Comparison of ENCODE assay signal across 23 cellular contexts in the genomic region with DNA sequence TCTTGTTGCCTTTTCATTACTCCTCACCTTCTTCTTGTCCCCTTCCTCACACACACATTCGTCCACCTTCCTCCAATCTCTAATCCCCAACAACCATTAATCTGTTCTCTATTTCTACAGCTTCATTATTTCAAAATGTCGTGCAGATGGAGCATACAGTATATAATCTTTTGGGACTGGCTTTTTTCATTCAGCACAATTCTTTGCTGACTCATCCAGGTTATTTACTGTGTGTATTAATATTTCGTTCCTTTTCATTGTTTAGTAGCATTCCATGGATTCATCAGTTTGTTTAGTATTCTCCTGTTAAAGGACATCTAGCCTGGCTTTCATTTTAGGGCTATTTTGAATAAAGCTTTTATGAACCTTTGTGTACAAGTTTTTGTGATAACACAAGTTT.
"Had no signal": no experiment of that assay in that cellular context is flagged by ENCODE, and none has a peak within 500 bp of the region (broad histone marks: within the 10 kb centered on the region; RNA-seq: fewer than 3 reads in every experiment).

No MANE protein-coding gene starts in this region.

- H3K9me3 ChIP-seq: esophagus muscularis mucosa, gastroesophageal sphincter, heart left ventricle, left lung, lower lobe of right lung, mucosa of descending colon had no signal

- H3K4me1 ChIP-seq: esophagus muscularis mucosa, foreskin keratinocyte, gastroesophageal sphincter, heart left ventricle, left lung, lower lobe of right lung had no signal

- H3K4me3 ChIP-seq: coronary artery, dorsolateral prefrontal cortex, esophagus muscularis mucosa, gastroesophageal sphincter, heart left ventricle, left lung, lower lobe of right lung, mucosa of descending colon had no signal

- H3K27ac ChIP-seq: coronary artery, dorsolateral prefrontal cortex, esophagus muscularis mucosa, foreskin keratinocyte, gastroesophageal sphincter, heart left ventricle, left lung, lower lobe of right lung had no signal

- DNase-seq: dermis blood vessel endothelial cell; dorsolateral prefrontal cortex; effector CD4-positive, alpha-beta T cell; effector memory CD4-positive, alpha-beta T cell; foreskin keratinocyte; heart left ventricle; hippocampal formation; left cardiac atrium; left lung; left ventricle myocardium superior; lower lobe of right lung; mesenchymal stem cell; mucosa of descending colon; naive B cell had no signal

- H3K9me3 Mint-ChIP-seq: mesothelial cell of epicardium, naive B cell had no signal

- H3K36me3 Mint-ChIP-seq: mesothelial cell of epicardium, naive B cell had no signal

- H3K4me1 Mint-ChIP-seq: mesothelial cell of epicardium, naive B cell had no signal

- H3K27me3 ChIP-seq: dorsolateral prefrontal cortex, esophagus muscularis mucosa had no signal

- ATAC-seq: foreskin keratinocyte, gastroesophageal sphincter, heart left ventricle, left cardiac atrium, left lung, left ventricle myocardium superior, lower lobe of right lung, mucosa of descending colon had no signal

- H3K4me3 Mint-ChIP-seq: mesothelial cell of epicardium, naive B cell had no signal

- H3K27ac Mint-ChIP-seq: mesothelial cell of epicardium, naive B cell had no signal

- H3K36me3 ChIP-seq: esophagus muscularis mucosa, gastroesophageal sphincter, heart left ventricle, left lung, lower lobe of right lung had no signal

- FAIRE-seq: colon, endothelial cell of umbilical vein, frontal cortex, islet of Langerhans, keratinocyte had no signal
